ENCODE assay signal across 14 cellular contexts in the genomic region with DNA sequence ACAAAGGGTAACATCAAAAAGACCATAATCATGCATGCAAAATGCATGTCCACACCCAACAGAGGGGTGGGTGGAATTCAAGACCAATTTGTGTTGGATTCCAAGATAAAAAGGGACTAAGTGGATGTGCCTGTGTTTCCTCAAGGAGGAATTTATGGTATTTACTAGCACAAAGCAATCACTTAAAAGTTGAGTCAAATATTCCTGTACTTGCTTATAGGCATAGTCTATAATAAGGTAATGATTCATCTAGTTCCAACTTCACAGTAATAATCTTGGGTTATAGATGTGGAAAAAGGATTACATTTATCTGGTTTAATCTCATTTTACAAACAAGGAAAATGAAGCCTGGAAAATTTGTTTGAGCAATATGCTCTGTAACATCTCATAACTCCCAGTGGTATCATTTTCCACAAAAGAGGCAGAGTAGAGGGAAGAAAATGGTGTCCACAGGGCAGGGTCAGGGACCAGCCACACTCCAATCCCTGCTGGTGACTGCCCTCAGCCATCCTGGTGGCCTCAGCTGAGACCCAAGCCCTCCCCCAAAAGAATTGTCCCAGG.
DNase-seq lines count a peak whose midpoint lies in the region; ATAC-seq, FAIRE-seq and TF ChIP-seq lines count a peak whose summit lies in the region.
"Had no signal": no experiment of that assay in that cellular context is flagged by ENCODE, and none has a peak within 500 bp of the region (broad histone marks: within the 10 kb centered on the region; RNA-seq: fewer than 3 reads in every experiment).

No MANE protein-coding gene starts in this region.

- no peak for TF ChIP-seq CTCF in RWPE2 (IDR thresholded peaks at IDR 0.05; ENCODE audit: poor library complexity, severe bottlenecking)

- no peaks in the 10 kb centered on the region for H3K36me3 ChIP-seq in RWPE2 (ENCODE audit: low read depth)
- H3K36me3 ChIP-seq: esophagus muscularis mucosa had no signal

- no peak for DNase-seq in H54 (ENCODE audit: insufficient read length, low spot score)
- DNase-seq in RWPE2 (ENCODE audit: low spot score): no peak
- peak; percentile 55 for DNase-seq in fibroblast of peridontal ligament (ENCODE audit: extremely low read depth)
- peak; percentile 41 for DNase-seq in stromal cell of bone marrow (ENCODE audit: low read depth)
- no peak for DNase-seq in stimulated activated CD4-positive, alpha-beta T cell treated with anti-CD3 and anti-CD28 coated beads, Interleukin-1b, Interleukin-23, amount 100 ng/mL, for 48 hours
- DNase-seq in NCI-H1105 treated with DMSO at 0.1 percent for 48 hours (lab: John Stamatoyannopoulos, UW): no peak
- DNase-seq: activated CD8-positive, alpha-beta T cell treated with anti-CD3 and anti-CD28 coated beads, Interleukin-2, amount 10 ng/mL, durations not matched to agents 7 days and 5 days; activated gamma-delta T cell; mucosa of descending colon; NCI-H1417 treated with DMSO at 0.1 percent for 48 hours; NCI-H524 treated with DMSO at 0.1 percent for 48 hours; stimulated activated CD4-positive, alpha-beta T cell treated with anti-CD3 and anti-CD28 coated beads, Interleukin-4, amount 100 ng/mL, for 4 hours had no signal

- peaks cover 63% of the 10 kb centered on the region for H3K4me1 ChIP-seq in RWPE2 (ENCODE audit: insufficient read depth, poor library complexity, severe bottlenecking)

- peak overlapping the region; percentile 79 for H3K27ac ChIP-seq in RWPE2 (ENCODE audit: poor library complexity, severe bottlenecking)
- H3K27ac ChIP-seq: esophagus muscularis mucosa had no signal

- FAIRE-seq in H54 (lab: Jason Lieb, UNC): peak; percentile 38

- H3K4me3 ChIP-seq in RWPE2 (ENCODE audit: severe bottlenecking): no peak overlapping the region
- H3K4me3 ChIP-seq: esophagus muscularis mucosa, mucosa of descending colon had no signal

- H3K27me3 ChIP-seq in RWPE2 (ENCODE audit: insufficient read depth, poor library complexity, severe bottlenecking): no peaks in the 10 kb centered on the region
- H3K27me3 ChIP-seq: esophagus muscularis mucosa had no signal

- no peak for TF ChIP-seq POLR2A in H54 (IDR thresholded peaks at IDR 0.05; ENCODE audit: low read depth, low read length)

- H3K9me3 ChIP-seq in RWPE2 (ENCODE audit: severe bottlenecking): no peaks in the 10 kb centered on the region
- H3K9me3 ChIP-seq: esophagus muscularis mucosa, mucosa of descending colon had no signal

- ATAC-seq in RWPE2 (ENCODE audit: low read depth): peak; percentile 59
- no peak for ATAC-seq in HG03571 (IDR thresholded peaks at IDR 0.05; ENCODE audit: unreplicated experiment)
- ATAC-seq: activated CD8-positive, alpha-beta T cell treated with anti-CD3 and anti-CD28 coated beads, Interleukin-2, amount 10 ng/mL, durations not matched to agents 7 days and 5 days; mucosa of descending colon had no signal

Comparison
In these comparisons a context has a peak if more than half of its experiments do, and no peak if none do; other contexts are left out.
1. DNase-seq: peak in fibroblast of peridontal ligament (single experiment) and stromal cell of bone marrow (single experiment); none in H54 (single experiment), RWPE2 (single experiment), stimulated activated CD4-positive, alpha-beta T cell treated with anti-CD3 and anti-CD28 coated beads, Interleukin-1b, Interleukin-23, amount 100 ng/mL, for 48 hours (single experiment) and NCI-H1105 treated with DMSO at 0.1 percent for 48 hours (single experiment).